ENCODE assay signal across 17 cellular contexts in genomic region chr22:49660794-49661781, GRCh38.
DNase-seq lines count a peak whose midpoint lies in the region; ATAC-seq and TF ChIP-seq lines count a peak whose summit lies in the region.
"Had no signal": no experiment of that assay in that cellular context is flagged by ENCODE, and none has a peak within 500 bp of the region (broad histone marks: within the 10 kb centered on the region; RNA-seq: fewer than 3 reads in every experiment).

No MANE protein-coding gene starts in this region.

- H3K27ac Mint-ChIP-seq in natural killer cell treated with Interleukin-12 subunit alpha and Interleukin-12 subunit beta and Interleukin-15 and Interleukin-18, amount 100 ng/mL, for 72 hours, result no peak overlapping the region
- no peak overlapping the region for H3K27ac Mint-ChIP-seq in natural killer cell
- H3K27ac Mint-ChIP-seq: activated CD4-positive, alpha-beta T cell treated with anti-CD3 and anti-CD28 coated beads for 36 hours; activated T-helper 1 cell treated with anti-CD3 and anti-CD28 coated beads, Interleukin-12 subunit alpha, Interleukin-12 subunit beta, Interleukin-2, Interleukin-4 antibody, amounts not matched to agents 30 ng/mL and 10 ng/mL and 1 ng/mL, durations not matched to agents 14 hours and 24 hours and 36 hours had no signal

- no peak overlapping the region for H3K4me3 Mint-ChIP-seq in natural killer cell treated with Interleukin-12 subunit alpha and Interleukin-12 subunit beta and Interleukin-15 and Interleukin-18, amount 100 ng/mL, for 72 hours
- H3K4me3 Mint-ChIP-seq in natural killer cell, result no peak overlapping the region
- H3K4me3 Mint-ChIP-seq: activated CD4-positive, alpha-beta T cell treated with anti-CD3 and anti-CD28 coated beads for 36 hours; activated T-helper 1 cell treated with anti-CD3 and anti-CD28 coated beads, Interleukin-12 subunit alpha, Interleukin-12 subunit beta, Interleukin-2, Interleukin-4 antibody, amounts not matched to agents 30 ng/mL and 10 ng/mL and 1 ng/mL, durations not matched to agents 14 hours and 24 hours and 36 hours; central memory CD8-positive, alpha-beta T cell had no signal

- intact Hi-C loops in natural killer cell (cut with micrococcal nuclease), result no loop called here

- H3K4me1 Mint-ChIP-seq in natural killer cell treated with Interleukin-12 subunit alpha and Interleukin-12 subunit beta and Interleukin-15 and Interleukin-18, amount 100 ng/mL, for 72 hours (ENCODE audit: low read depth in 2 of 2), result peaks cover 17% of the 10 kb centered on the region in 2 donors
- H3K4me1 Mint-ChIP-seq in natural killer cell, result peaks cover 17 to 22% of the 10 kb centered on the region in 2 donors

- peak; percentile 59 for DNase-seq in natural killer cell treated with Interleukin-12 subunit alpha and Interleukin-12 subunit beta and Interleukin-15 and Interleukin-18, amount 100 ng/mL, for 72 hours (ENCODE audit: low spot score)
- DNase-seq in natural killer cell (no peak), NCI-H510A treated with DMSO at 0.1 percent for 48 hours (lab: John Stamatoyannopoulos, UW) (peak; percentile 2), islet precursor cell (peak; percentile 45), ureter (ENCODE audit: low spot score) (peak; percentile 41), NCI-H774 (lab: John Stamatoyannopoulos, UW) (no peak), MV-4-11 (lab: John Stamatoyannopoulos, UW) (no peak)
- DNase-seq: activated CD4-positive, alpha-beta T cell treated with anti-CD3 and anti-CD28 coated beads for 36 hours; amniotic stem cell; foreskin fibroblast; NCI-H187 treated with DMSO at 0.1 percent for 48 hours; SJCRH30; T-helper 9 cell had no signal

- no peaks in the 10 kb centered on the region for H3K27me3 Mint-ChIP-seq in natural killer cell treated with Interleukin-12 subunit alpha and Interleukin-12 subunit beta and Interleukin-15 and Interleukin-18, amount 100 ng/mL, for 72 hours
- no peaks in the 10 kb centered on the region for H3K27me3 Mint-ChIP-seq in natural killer cell (ENCODE audit: low read depth in 2 of 2)
- H3K27me3 Mint-ChIP-seq: central memory CD8-positive, alpha-beta T cell had no signal

- H3K9me3 Mint-ChIP-seq in natural killer cell treated with Interleukin-12 subunit alpha and Interleukin-12 subunit beta and Interleukin-15 and Interleukin-18, amount 100 ng/mL, for 72 hours, result no peaks in the 10 kb centered on the region
- H3K9me3 Mint-ChIP-seq in natural killer cell, result no peaks in the 10 kb centered on the region
- H3K9me3 Mint-ChIP-seq: activated T-helper 1 cell treated with anti-CD3 and anti-CD28 coated beads, Interleukin-12 subunit alpha, Interleukin-12 subunit beta, Interleukin-2, Interleukin-4 antibody, amounts not matched to agents 30 ng/mL and 10 ng/mL and 1 ng/mL, durations not matched to agents 14 hours and 24 hours and 36 hours; central memory CD8-positive, alpha-beta T cell had no signal

- peaks cover 5% of the 10 kb centered on the region for H3K36me3 Mint-ChIP-seq in natural killer cell treated with Interleukin-12 subunit alpha and Interleukin-12 subunit beta and Interleukin-15 and Interleukin-18, amount 100 ng/mL, for 72 hours
- peaks cover 6% of the 10 kb centered on the region for H3K36me3 Mint-ChIP-seq in natural killer cell

- no peak for ATAC-seq in natural killer cell treated with Interleukin-12 subunit alpha and Interleukin-12 subunit beta and Interleukin-15 and Interleukin-18, amount 100 ng/mL, for 72 hours
- ATAC-seq in natural killer cell (no peak), HG03571 (IDR thresholded peaks at IDR 0.05; ENCODE audit: unreplicated experiment) (no peak)
- ATAC-seq: activated CD4-positive, alpha-beta T cell treated with anti-CD3 and anti-CD28 coated beads for 36 hours; left lung had no signal

- TF ChIP-seq CTCF in natural killer cell (IDR thresholded peaks at IDR 0.05), result no peak

Comparison
In these comparisons a context has a peak if more than half of its experiments do, and no peak if none do; other contexts are left out.
1. DNase-seq: peak in natural killer cell treated with Interleukin-12 subunit alpha and Interleukin-12 subunit beta and Interleukin-15 and Interleukin-18, amount 100 ng/mL, for 72 hours (single experiment), NCI-H510A treated with DMSO at 0.1 percent for 48 hours (single experiment), islet precursor cell (single experiment) and ureter (single experiment); none in natural killer cell (single experiment), NCI-H774 (single experiment) and MV-4-11 (single experiment).